14 cellular contexts compared by ENCODE assay signal in genomic region chr13:59374720-59375119, GRCh38.
DNase-seq lines count a peak whose midpoint lies in the region; ATAC-seq, FAIRE-seq and TF ChIP-seq lines count a peak whose summit lies in the region.
"Had no signal": no experiment of that assay in that cellular context is flagged by ENCODE, and none has a peak within 500 bp of the region (broad histone marks: within the 10 kb centered on the region; RNA-seq: fewer than 3 reads in every experiment).

No MANE protein-coding gene starts in this region.

- H3K4me2 ChIP-seq in neural cell (ENCODE audit: low read length), result peak overlapping the region; percentile 32
- no peak overlapping the region for H3K4me2 ChIP-seq in HepG2 (ENCODE audit: low read depth, low read length)
- H3K4me2 ChIP-seq: A549 had no signal

- no peak overlapping the region for H3K27ac ChIP-seq in neural cell (ENCODE audit: low read length)
- no peak overlapping the region for H3K27ac ChIP-seq in HepG2 (ENCODE audit: extremely low read length, insufficient read depth, low read length)
- H3K27ac ChIP-seq: A549 had no signal

- peak; percentile 87 for DNase-seq in ELF-1 (ENCODE audit: low read depth, low spot score)
- peak; percentile 5 for DNase-seq in MV-4-11 (lab: John Stamatoyannopoulos, UW)
- peak; percentile 13 for DNase-seq in cerebellar cortex (ENCODE audit: low spot score)
- DNase-seq in HepG2 (ENCODE audit: low spot score), result no peak
- DNase-seq in DMS114 treated with DMSO at 0.1 percent for 48 hours (lab: John Stamatoyannopoulos, UW; ENCODE audit: unreplicated experiment), result no peak
- DNase-seq in AG08395 (ENCODE audit: low spot score), result no peak
- DNase-seq: AML-193, DMS79 treated with DMSO at 0.1 percent for 48 hours, NCI-H146, NCI-H510A treated with DMSO at 0.1 percent for 48 hours, SIG-M5 had no signal

- H4K20me1 ChIP-seq in neural cell (ENCODE audit: insufficient read depth), result no peaks in the 10 kb centered on the region
- H4K20me1 ChIP-seq in HepG2 (ENCODE audit: insufficient read depth, low read length), result no peaks in the 10 kb centered on the region

- H3K9me2 ChIP-seq in neural cell (ENCODE audit: insufficient read depth, low read length), result no peaks in the 10 kb centered on the region

- no peaks in the 10 kb centered on the region for H3K36me3 ChIP-seq in neural cell (ENCODE audit: insufficient read depth, low read length)
- H3K36me3 ChIP-seq in HepG2 (replicated peaks in 1 of 2; ENCODE audit: control insufficient read depth in 1 of 2, insufficient read depth in 2 of 2, low read length in 2 of 2), result no peaks in the 10 kb centered on the region

- no TSS peak for BruUV-seq in HepG2 (replicated peaks; lab: Mats Ljungman, UMichigan)

- no peak for TF ChIP-seq POLR2A in HepG2 (IDR thresholded peaks at IDR 0.05; ENCODE audit: insufficient read depth in 1 of 2, low read depth in 2 of 2, low read length in 2 of 2)

- intact Hi-C loops in HepG2 (cut with micrococcal nuclease; ENCODE audit: unreplicated experiment), result no loop called here

- H3K4me3 ChIP-seq in neural cell (ENCODE audit: low read length) (no peak overlapping the region), HepG2 (replicated peaks in 1 of 3; ENCODE audit: insufficient read depth in 1 of 3, low read depth in 2 of 3, low read length in 3 of 3) (no peak overlapping the region)
- H3K4me3 ChIP-seq: A549 had no signal

- H3K9ac ChIP-seq in neural cell (ENCODE audit: low read length) (no peak overlapping the region), HepG2 (ENCODE audit: insufficient read depth, low read depth, low read length) (no peak overlapping the region)

- H2AFZ ChIP-seq in neural cell (ENCODE audit: low read depth, low read length) (no peak overlapping the region), HepG2 (ENCODE audit: low read length) (no peak overlapping the region)

- FAIRE-seq in HepG2 (lab: Jason Lieb, UNC), result no peak
- FAIRE-seq: A549, H54 had no signal

- POLR2A ChIA-PET in HepG2 (lab: Yijun Ruan, JAX), result no interaction called here

- no peaks in the 10 kb centered on the region for H3K79me2 ChIP-seq in neural cell (replicated peaks; ENCODE audit: insufficient read depth, low read length)
- no peaks in the 10 kb centered on the region for H3K79me2 ChIP-seq in HepG2 (ENCODE audit: insufficient read depth, low read length)

- H3K9me3 ChIP-seq in neural cell (ENCODE audit: low read length) (no peaks in the 10 kb centered on the region), HepG2 (ENCODE audit: low read length) (no peaks in the 10 kb centered on the region)
- H3K9me3 ChIP-seq: A549 had no signal

- TF ChIP-seq CTCF in neural cell (IDR thresholded peaks at IDR 0.05; ENCODE audit: poor library complexity, severe bottlenecking) (no peak), HepG2 (CRISPR knock-in tag; IDR thresholded peaks at IDR 0.05) (no peak)

- 25% methylated on average over 3 of the region's 3 CpGs for WGBS in HepG2 (ENCODE audit: low lambda C conversion rate)

- no peaks in the 10 kb centered on the region for H3F3A ChIP-seq in neural cell (ENCODE audit: insufficient read depth, low read length, poor library complexity, severe bottlenecking)

- H3K27me3 ChIP-seq in neural cell (ENCODE audit: insufficient read depth, low read depth, low read length) (no peaks in the 10 kb centered on the region), HepG2 (ENCODE audit: control insufficient read depth in 1 of 2, insufficient read depth in 2 of 2, low read length in 2 of 2) (no peaks in the 10 kb centered on the region)

- TF ChIP-seq EP300 in neural cell (conservative IDR thresholded peaks at IDR 0.05; ENCODE audit: poor library complexity, severe bottlenecking), result peak; percentile 66
- no peak for TF ChIP-seq EP300 in HepG2 (IDR thresholded peaks at IDR 0.05; ENCODE audit: low read depth in 2 of 2, low read length in 2 of 2)
- no peak for TF ChIP-seq EP300 in HepG2 (CRISPR knock-in tag; IDR thresholded peaks at IDR 0.05; ENCODE audit: borderline replicate concordance)

- ATAC-seq in HepG2, result no peak
- ATAC-seq: A549 had no signal

- CTCF ChIA-PET in HepG2 (lab: Yijun Ruan, JAX; ENCODE audit: low intra/inter-chr PET ratio, low total read pairs), result no interaction called here

- no peaks in the 10 kb centered on the region for H3K4me1 ChIP-seq in HepG2 (ENCODE audit: insufficient read depth, low read length)
- H3K4me1 ChIP-seq: A549 had no signal

- in situ Hi-C loops in HepG2 (cut with HindIII; ENCODE audit: extremely low pct_ligation_motif_present, low pct_unique_long_range_greater_than_20kb), result no loop called here

- TF ChIP-seq RAD21 in neural cell (conservative IDR thresholded peaks at IDR 0.05) (peak; percentile 16), HepG2 (CRISPR knock-in tag; IDR thresholded peaks at IDR 0.05) (no peak)

TF ChIP-seq in neural cell, 6 proteins besides CTCF, POLR2A, EP300 and RAD21:
- TF ChIP-seq EZH2 (IDR thresholded peaks at IDR 0.05; ENCODE audit: borderline replicate concordance, insufficient read depth, low read length, poor library complexity, severe bottlenecking), result no peak
- TF ChIP-seq REST (IDR thresholded peaks at IDR 0.05; ENCODE audit: borderline replicate concordance), result peak; percentile 91
- TF ChIP-seq SMC3 (conservative IDR thresholded peaks at IDR 0.05; ENCODE audit: poor library complexity), result no peak
- peak; percentile 48 for TF ChIP-seq POLR2AphosphoS5 (IDR thresholded peaks at IDR 0.05)
- TF ChIP-seq MXI1 (conservative IDR thresholded peaks at IDR 0.05; ENCODE audit: poor library complexity, severe bottlenecking), result no peak
- TF ChIP-seq TAF1 (IDR thresholded peaks at IDR 0.05; ENCODE audit: low read depth), result no peak

TF ChIP-seq in HepG2, 621 proteins besides CTCF, POLR2A, EP300 and RAD21:
- TF ChIP-seq SRSF1 (optimal IDR thresholded peaks at IDR 0.05; ENCODE audit: low read depth, low read length) (no peak), ZBTB44 (CRISPR knock-in tag; IDR thresholded peaks at IDR 0.05) (no peak), USF2 (IDR thresholded peaks at IDR 0.05; ENCODE audit: low read depth, low read length) (no peak), USF2 (CRISPR knock-in tag; IDR thresholded peaks at IDR 0.05; ENCODE audit: borderline replicate concordance) (no peak), FOXO1 (CRISPR knock-in tag; IDR thresholded peaks at IDR 0.05) (no peak), SIN3A (IDR thresholded peaks at IDR 0.05; ENCODE audit: borderline replicate concordance, low read depth, low read length) (no peak), ZNF180 (CRISPR knock-in tag; IDR thresholded peaks at IDR 0.05; ENCODE audit: borderline replicate concordance, low read depth) (no peak)

Comparison
In these comparisons a context has a peak if more than half of its experiments do, and no peak if none do; other contexts are left out.
1. DNase-seq: peak in ELF-1 (single experiment), MV-4-11 (single experiment) and cerebellar cortex (single experiment); none in HepG2 (single experiment), DMS114 treated with DMSO at 0.1 percent for 48 hours (single experiment) and AG08395 (single experiment).